9 cellular contexts compared by ENCODE assay signal in genomic region chr13:33349996-33350826, GRCh38.
DNase-seq lines count a peak whose midpoint lies in the region; ATAC-seq and TF ChIP-seq lines count a peak whose summit lies in the region.
"Had no signal": no experiment of that assay in that cellular context is flagged by ENCODE, and none has a peak within 500 bp of the region (broad histone marks: within the 10 kb centered on the region; RNA-seq: fewer than 3 reads in every experiment).

No MANE protein-coding gene starts in this region.

- H3K9me3 ChIP-seq in cardiac muscle cell (ENCODE audit: low read depth) = no peaks in the 10 kb centered on the region
- H3K9me3 ChIP-seq: neutrophil had no signal

- peak overlapping the region; percentile 75 for H3K4me3 ChIP-seq in cardiac muscle cell

- peak; percentile 79 for DNase-seq in GM03348 (ENCODE audit: low spot score)
- DNase-seq in T1000 (lab: John Stamatoyannopoulos, UW) = peak; percentile 11
- peak; percentile 44 to 57 for DNase-seq in cardiac muscle cell (ENCODE audit: low read depth in 1 of 2, low spot score in 1 of 2)
- peak; percentile 29 for DNase-seq in pons (ENCODE audit: low spot score)
- no peak for DNase-seq in H4 (ENCODE audit: low spot score)

- no peaks in the 10 kb centered on the region for H3K36me3 ChIP-seq in cardiac muscle cell
- H3K36me3 ChIP-seq: neutrophil had no signal

- ATAC-seq in GM21529 (IDR thresholded peaks at IDR 0.05; ENCODE audit: unreplicated experiment) (no peak), HG02938 (IDR thresholded peaks at IDR 0.05; ENCODE audit: unreplicated experiment) (no peak), GM21737 (IDR thresholded peaks at IDR 0.05; ENCODE audit: unreplicated experiment) (no peak)

- H3K27me3 ChIP-seq in cardiac muscle cell = peaks cover 41% of the 10 kb centered on the region

- peaks cover 6% of the 10 kb centered on the region for H3K4me1 ChIP-seq in cardiac muscle cell (ENCODE audit: low read depth)

- no peak overlapping the region for H3K27ac ChIP-seq in cardiac muscle cell
- H3K27ac ChIP-seq: neutrophil had no signal

- no peak for TF ChIP-seq CTCF in cardiac muscle cell (IDR thresholded peaks at IDR 0.05; ENCODE audit: low read depth, low read length)
